1 cellular context compared by ENCODE assay signal in the genomic region with DNA sequence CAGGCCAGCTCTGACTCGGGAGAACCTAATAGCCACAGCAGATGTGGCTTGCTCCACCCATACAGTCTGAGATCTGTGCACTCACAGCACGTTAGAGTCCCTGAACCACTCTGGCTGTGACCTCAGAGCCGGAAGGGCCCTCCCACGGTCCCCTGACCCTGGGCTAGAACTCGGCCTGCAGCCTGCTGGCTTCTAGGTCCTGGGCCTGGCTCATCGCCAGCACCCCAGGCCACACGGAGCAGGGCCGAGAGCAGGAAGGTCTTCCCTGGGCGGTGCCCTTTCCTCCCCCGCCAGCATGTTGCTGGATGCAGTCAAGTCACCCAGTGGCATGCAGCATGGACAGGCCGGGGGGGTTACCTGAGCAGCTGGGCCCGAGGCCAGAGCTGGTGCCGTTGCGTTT.
TF ChIP-seq lines count a peak whose summit lies in the region.

No MANE protein-coding gene starts in this region.

TF ChIP-seq in HepG2, 621 proteins besides CTCF, POLR2A, EP300 and RAD21:
- TF ChIP-seq ZNF768 (CRISPR knock-in tag; IDR thresholded peaks at IDR 0.05) (0 out of 2 replicates have a peak, but pooled peaks have one; percentile 11), PCBP1 (IDR thresholded peaks at IDR 0.05; ENCODE audit: borderline replicate concordance, low read depth, low read length) (no peak), ZFX (CRISPR knock-in tag; IDR thresholded peaks at IDR 0.05; ENCODE audit: low read depth) (peak; percentile 27; the same call in 1 of the 2 replicates), NFYB (CRISPR knock-in tag; IDR thresholded peaks at IDR 0.05) (no peak), ASH2L (IDR thresholded peaks at IDR 0.05; ENCODE audit: insufficient read length, low read depth, low read length) (no peak), ZNF687 (CRISPR knock-in tag; IDR thresholded peaks at IDR 0.05) (peak; percentile 27), GABPB1 (CRISPR knock-in tag; IDR thresholded peaks at IDR 0.05) (peak; percentile 31; the same call in 1 of the 2 replicates)
- TF ChIP-seq, protein P1, sequence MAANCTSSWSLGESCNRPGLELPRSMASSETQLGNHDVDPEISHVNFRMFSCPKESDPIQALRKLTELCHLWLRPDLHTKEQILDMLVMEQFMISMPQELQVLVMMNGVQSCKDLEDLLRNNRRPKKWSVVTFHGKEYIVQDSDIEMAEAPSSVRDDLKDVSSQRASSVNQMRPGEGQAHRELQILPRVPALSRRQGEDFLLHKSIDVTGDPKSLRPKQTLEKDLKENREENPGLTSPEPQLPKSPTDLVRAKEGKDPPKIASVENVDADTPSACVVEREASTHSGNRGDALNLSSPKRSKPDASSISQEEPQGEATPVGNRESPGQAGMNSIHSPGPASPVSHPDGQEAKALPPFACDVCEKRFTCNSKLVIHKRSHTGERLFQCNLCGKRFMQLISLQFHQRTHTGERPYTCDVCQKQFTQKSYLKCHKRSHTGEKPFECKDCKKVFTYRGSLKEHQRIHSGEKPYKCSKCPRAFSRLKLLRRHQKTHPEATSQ (CRISPR knock-in tag; IDR thresholded peaks at IDR 0.05; ENCODE audit: borderline replicate concordance): no peak
TF ChIP-seq in HepG2: peak in this region for 4.
